8 cellular contexts compared by ENCODE assay signal in genomic region chr9:136327313-136327971, GRCh38. TPM values are rescaled to one million over a fixed set of nuclear protein-coding genes. Genes with fewer than 3 reads are reported as not detected.
DNase-seq lines count a peak whose midpoint lies in the region; ATAC-seq and TF ChIP-seq lines count a peak whose summit lies in the region.

GPSM1 (plus strand) TSS chr9:136327539; CDS start chr9:136327696, 157 bp downstream.

- TF ChIP-seq POLR2A in NB4 (IDR thresholded peaks at IDR 0.05; ENCODE audit: extremely low read depth, insufficient read length), result no peak
- peak in 1 of 2 donors; percentile 54 for TF ChIP-seq POLR2A in thyroid gland (IDR thresholded peaks at IDR 0.05)

- POLR2A ChIA-PET in CD4-positive, alpha-beta T cell (lab: Charles Lee), result no interaction called here

- H3K4me3 Mint-ChIP-seq in CD4-positive, alpha-beta T cell, result peak within 1 kb of the TSS; percentile 79

- H3K36me3 ChIP-seq in thyroid gland, result no peaks in the 10 kb centered on the region

- TF ChIP-seq CTCF in CD4-positive, alpha-beta T cell (IDR thresholded peaks at IDR 0.05), result no peak
- TF ChIP-seq CTCF in NB4 (IDR thresholded peaks at IDR 0.05; ENCODE audit: low read depth, low read length) (no peak), thyroid gland (IDR thresholded peaks at IDR 0.05) (peak in 2 of 6 experiments; percentile 5)

- H3K27ac Mint-ChIP-seq in CD4-positive, alpha-beta T cell, result no peak within 1 kb of the TSS

- no peaks in the 10 kb centered on the region for H3K9me3 ChIP-seq in CD4-positive, alpha-beta T cell (ENCODE audit: control insufficient read depth, low read length)
- no peaks in the 10 kb centered on the region for H3K9me3 ChIP-seq in thyroid gland

- CTCF ChIA-PET in CD4-positive, alpha-beta T cell (lab: Charles Lee), result no interaction called here

- H3K27me3 ChIP-seq in CD4-positive, alpha-beta T cell (ENCODE audit: control insufficient read depth, insufficient read depth, low read length), result no peaks in the 10 kb centered on the region
- no peaks in the 10 kb centered on the region for H3K27me3 ChIP-seq in thyroid gland

- H3K27me3 Mint-ChIP-seq in CD4-positive, alpha-beta T cell, result no peaks in the 10 kb centered on the region

- DNase-seq in CD4-positive, alpha-beta T cell, result peak in 8 of 10 experiments; percentile 7 to 51 (median 26)
- DNase-seq in NB4 (ENCODE audit: low read depth), result peak; percentile 36
- DNase-seq in activated T-helper 1 cell treated with Interleukin-2 at 50 U/mL for 16 hours (ENCODE audit: low read depth), result peak; percentile 20
- DNase-seq in fibroblast of gingiva (ENCODE audit: low read depth), result peak; percentile 75
- DNase-seq in myocyte (ENCODE audit: low read depth), result peak; percentile 57
- DNase-seq in thyroid gland, result peak; percentile 51 to 59
- DNase-seq in DMS114 treated with DMSO at 0.1 percent for 48 hours (lab: John Stamatoyannopoulos, UW; ENCODE audit: unreplicated experiment), result no peak

- ATAC-seq in CD4-positive, alpha-beta T cell (ENCODE audit: poor library complexity), result peak; percentile 72
- ATAC-seq in HG03354 (IDR thresholded peaks at IDR 0.05; ENCODE audit: poor library complexity, severe bottlenecking, unreplicated experiment), result no peak

- intact Hi-C loops in CD4-positive, alpha-beta T cell (cut with DNase I, micrococcal nuclease), result no loop called here
- intact Hi-C loops in thyroid gland (cut with DNase I), result no loop called here

- no peaks in the 10 kb centered on the region for H3K9me3 Mint-ChIP-seq in CD4-positive, alpha-beta T cell

- H3K27ac ChIP-seq in CD4-positive, alpha-beta T cell (ENCODE audit: low read depth, low read length), result no peak within 1 kb of the TSS
- H3K27ac ChIP-seq in thyroid gland, result peak within 1 kb of the TSS in 2 of 3 donors; percentile 69

- H3K4me3 ChIP-seq in NB4 (ENCODE audit: low read depth, low read length), result peak within 1 kb of the TSS; percentile 25
- peak within 1 kb of the TSS in 1 of 3 donors; percentile 55 for H3K4me3 ChIP-seq in thyroid gland (replicated peaks in 1 of 3)

- H3K4me1 ChIP-seq in thyroid gland, result peaks cover 20 to 26% of the 10 kb centered on the region in 2 donors

- no peaks in the 10 kb centered on the region for H3K36me3 Mint-ChIP-seq in CD4-positive, alpha-beta T cell (ENCODE audit: low read depth)

- 0% methylated on average over 16 of the region's 88 CpGs; no CpG with 5 or more reads in 1 of the 2 donors for WGBS in thyroid gland, 2 donors

- H3K4me1 Mint-ChIP-seq in CD4-positive, alpha-beta T cell (ENCODE audit: low read depth), result peaks cover 5% of the 10 kb centered on the region

RNA-seq across cellular contexts. Expression of gene GPSM1, which starts in this region (rescaled TPM):
- 1 to 10 TPM; 7.7 to 8.6 TPM for total RNA-seq in CD4-positive, alpha-beta T cell
- total RNA-seq in myocyte (22.3 and 28.3 TPM in 2 replicates), thyroid gland (10 to 100 TPM in 3 of 4 donors, 1 to 10 TPM in 1; 5.9 to 18.1 (median 12.2) TPM)
- 25.1 TPM for polyA plus RNA-seq in myocyte (2012)
